Comparison of ENCODE assay signal across 11 cellular contexts in the genomic region with DNA sequence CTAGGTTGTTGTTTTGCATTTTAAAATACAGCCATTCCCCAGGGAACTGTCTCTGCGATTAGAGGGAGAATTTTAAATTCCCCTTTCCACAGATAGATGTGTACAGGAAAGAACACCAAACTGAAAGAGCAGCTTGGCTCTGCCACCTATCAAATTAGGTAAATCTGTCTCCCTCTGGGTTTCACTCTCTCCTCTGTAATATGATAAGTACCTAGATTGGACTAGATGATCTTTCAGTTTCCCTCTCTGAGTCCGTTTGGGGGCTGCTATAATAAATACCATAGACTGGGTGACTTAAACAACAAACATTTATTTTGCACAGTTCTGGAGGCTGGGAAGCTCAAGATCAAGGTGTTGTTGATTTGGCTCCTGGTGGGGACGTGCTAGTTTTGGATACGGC.
DNase-seq lines count a peak whose midpoint lies in the region; ATAC-seq lines count a peak whose summit lies in the region.
"Had no signal": no experiment of that assay in that cellular context is flagged by ENCODE, and none has a peak within 500 bp of the region (broad histone marks: within the 10 kb centered on the region; RNA-seq: fewer than 3 reads in every experiment).

No MANE protein-coding gene starts in this region.

- peaks cover 35% of the 10 kb centered on the region for H3K4me1 Mint-ChIP-seq in memory B cell

- peaks cover 2% of the 10 kb centered on the region for H3K36me3 Mint-ChIP-seq in memory B cell

- H3K27me3 Mint-ChIP-seq in memory B cell: peaks cover 2% of the 10 kb centered on the region

- H3K4me3 Mint-ChIP-seq in memory B cell: peak overlapping the region; percentile 78

- peak in 1 of 2 donors; percentile 10 for DNase-seq in memory B cell (ENCODE audit: low spot score in 2 of 2)
- no peak for DNase-seq in NCI-H1694 treated with DMSO at 0.1 percent for 48 hours (lab: John Stamatoyannopoulos, UW)
- no peak for DNase-seq in stimulated activated CD4-positive, alpha-beta T cell treated with anti-CD3 and anti-CD28 coated beads, Interleukin-15, amount 100 ng/mL, for 24 hours
- no peak for DNase-seq in GM19240 (ENCODE audit: insufficient read length, low spot score)
- DNase-seq in activated CD8-positive, alpha-beta memory T cell treated with anti-CD3 and anti-CD28 coated beads, Interleukin-2, amount 50 U/mL, for 4 hours: no peak
- DNase-seq: activated CD4-positive, CD25-positive, alpha-beta regulatory T cell; DND-41; NCI-H1092 treated with DMSO at 0.1 percent for 48 hours had no signal

- ATAC-seq in GM19023 (IDR thresholded peaks at IDR 0.05; ENCODE audit: unreplicated experiment): peak; percentile 40
- peak; percentile 53 for ATAC-seq in GM21786 (IDR thresholded peaks at IDR 0.05; ENCODE audit: unreplicated experiment)
- peak; percentile 63 for ATAC-seq in HG03432 (IDR thresholded peaks at IDR 0.05; ENCODE audit: unreplicated experiment)
- peak; percentile 42 for ATAC-seq in memory B cell (ENCODE audit: low read depth)

- H3K27ac Mint-ChIP-seq in memory B cell: peak overlapping the region; percentile 99

- peaks cover 3% of the 10 kb centered on the region for H3K9me3 Mint-ChIP-seq in memory B cell
